21 cellular contexts compared by ENCODE assay signal in genomic region chr7:6078548-6078947, GRCh38. TPM values are rescaled to one million over a fixed set of nuclear protein-coding genes. Genes with fewer than 3 reads are reported as not detected.
"Had no signal": no experiment of that assay in that cellular context is flagged by ENCODE, and none has a peak within 500 bp of the region (broad histone marks: within the 10 kb centered on the region; RNA-seq: fewer than 3 reads in every experiment).

No MANE protein-coding gene starts in this region.

- H3K27ac Mint-ChIP-seq: activated CD4-positive, alpha-beta memory T cell treated with anti-CD3 and anti-CD28 coated beads, Interleukin-2, amount 10 ng/mL, durations not matched to agents 7 days and 5 days; activated CD8-positive, alpha-beta memory T cell treated with anti-CD3 and anti-CD28 coated beads, Interleukin-2, amount 10 ng/mL, durations not matched to agents 7 days and 5 days; activated naive CD8-positive, alpha-beta T cell treated with anti-CD3 and anti-CD28 coated beads, Interleukin-2, amount 10 ng/mL, durations not matched to agents 7 days and 5 days; activated T-helper 17 cell treated with anti-CD3 and anti-CD28 coated beads, Interleukin-2, amount 50 U/mL, for 72 hours; brain; stimulated activated naive CD8-positive, alpha-beta T cell treated with anti-CD3 and anti-CD28 coated beads, Interleukin-15, Interleukin-2, amounts not matched to agents 100 ng/mL and 50 ng/mL, for 24 hours had no signal

- H3K27ac ChIP-seq: esophagus squamous epithelium, ovary, psoas muscle, tibial nerve had no signal

- ATAC-seq: activated CD8-positive, alpha-beta memory T cell treated with anti-CD3 and anti-CD28 coated beads, Interleukin-2, amount 10 ng/mL, durations not matched to agents 7 days and 5 days; activated T-helper 17 cell treated with anti-CD3 and anti-CD28 coated beads, Interleukin-2, amount 50 U/mL, for 72 hours; effector memory CD8-positive, alpha-beta T cell; naive thymus-derived CD8-positive, alpha-beta T cell; psoas muscle; right cardiac atrium had no signal

- H3K36me3 Mint-ChIP-seq: activated CD8-positive, alpha-beta memory T cell treated with anti-CD3 and anti-CD28 coated beads, Interleukin-2, amount 10 ng/mL, durations not matched to agents 7 days and 5 days; activated naive CD8-positive, alpha-beta T cell treated with anti-CD3 and anti-CD28 coated beads, Interleukin-2, amount 10 ng/mL, durations not matched to agents 7 days and 5 days; brain; naive thymus-derived CD8-positive, alpha-beta T cell had no signal

- DNase-seq: activated CD4-positive, alpha-beta memory T cell treated with anti-CD3 and anti-CD28 coated beads, Interleukin-2, amount 10 ng/mL, durations not matched to agents 7 days and 5 days; activated CD4-positive, alpha-beta T cell treated with anti-CD3 and anti-CD28 coated beads for 48 hours; activated CD4-positive, CD25-positive, alpha-beta regulatory T cell; activated CD8-positive, alpha-beta memory T cell treated with anti-CD3 and anti-CD28 coated beads, Interleukin-2, amount 10 ng/mL, durations not matched to agents 7 days and 5 days; activated naive CD4-positive, alpha-beta T cell; activated naive CD8-positive, alpha-beta T cell treated with anti-CD3 and anti-CD28 coated beads, Interleukin-2, amount 10 ng/mL, durations not matched to agents 7 days and 5 days; caudate nucleus; effector memory CD8-positive, alpha-beta T cell; esophagus squamous epithelium; mesenchymal stem cell; ovary; psoas muscle; right cardiac atrium had no signal

- H3K27me3 ChIP-seq: esophagus squamous epithelium, ovary, tibial nerve had no signal

- H3K36me3 ChIP-seq: esophagus squamous epithelium, ovary, tibial nerve had no signal

- H3K27me3 Mint-ChIP-seq: activated CD4-positive, alpha-beta memory T cell treated with anti-CD3 and anti-CD28 coated beads, Interleukin-2, amount 10 ng/mL, durations not matched to agents 7 days and 5 days; activated CD8-positive, alpha-beta memory T cell treated with anti-CD3 and anti-CD28 coated beads, Interleukin-2, amount 10 ng/mL, durations not matched to agents 7 days and 5 days; activated T-helper 17 cell treated with anti-CD3 and anti-CD28 coated beads, Interleukin-2, amount 50 U/mL, for 72 hours; effector memory CD8-positive, alpha-beta T cell; naive thymus-derived CD8-positive, alpha-beta T cell; stimulated activated naive CD8-positive, alpha-beta T cell treated with anti-CD3 and anti-CD28 coated beads, Interleukin-15, Interleukin-2, amounts not matched to agents 100 ng/mL and 50 ng/mL, for 24 hours had no signal

- H3K4me3 ChIP-seq: esophagus squamous epithelium, ovary, psoas muscle, skin epidermis, tibial nerve had no signal

- H3K4me3 Mint-ChIP-seq: activated CD4-positive, alpha-beta memory T cell treated with anti-CD3 and anti-CD28 coated beads, Interleukin-2, amount 10 ng/mL, durations not matched to agents 7 days and 5 days; activated CD8-positive, alpha-beta memory T cell treated with anti-CD3 and anti-CD28 coated beads, Interleukin-2, amount 10 ng/mL, durations not matched to agents 7 days and 5 days; activated naive CD8-positive, alpha-beta T cell treated with anti-CD3 and anti-CD28 coated beads, Interleukin-2, amount 10 ng/mL, durations not matched to agents 7 days and 5 days; activated T-helper 17 cell treated with anti-CD3 and anti-CD28 coated beads, Interleukin-2, amount 50 U/mL, for 72 hours; brain; effector memory CD8-positive, alpha-beta T cell; naive thymus-derived CD8-positive, alpha-beta T cell; stimulated activated naive CD8-positive, alpha-beta T cell treated with anti-CD3 and anti-CD28 coated beads, Interleukin-15, Interleukin-2, amounts not matched to agents 100 ng/mL and 50 ng/mL, for 24 hours had no signal

- H3K4me1 ChIP-seq: psoas muscle had no signal

- H3K4me1 Mint-ChIP-seq: activated T-helper 17 cell treated with anti-CD3 and anti-CD28 coated beads, Interleukin-2, amount 50 U/mL, for 72 hours had no signal

- H3K9me3 ChIP-seq: esophagus squamous epithelium, ovary, psoas muscle, tibial nerve had no signal

- H3K9me3 Mint-ChIP-seq: activated CD4-positive, alpha-beta memory T cell treated with anti-CD3 and anti-CD28 coated beads, Interleukin-2, amount 10 ng/mL, durations not matched to agents 7 days and 5 days; activated naive CD8-positive, alpha-beta T cell treated with anti-CD3 and anti-CD28 coated beads, Interleukin-2, amount 10 ng/mL, durations not matched to agents 7 days and 5 days; activated T-helper 17 cell treated with anti-CD3 and anti-CD28 coated beads, Interleukin-2, amount 50 U/mL, for 72 hours; effector memory CD8-positive, alpha-beta T cell; naive thymus-derived CD8-positive, alpha-beta T cell; stimulated activated naive CD8-positive, alpha-beta T cell treated with anti-CD3 and anti-CD28 coated beads, Interleukin-15, Interleukin-2, amounts not matched to agents 100 ng/mL and 50 ng/mL, for 24 hours had no signal

RNA-seq across cellular contexts. Expression of gene ANKRD61, which starts 47.4 kb away (rescaled TPM):
- total RNA-seq: activated naive CD8-positive, alpha-beta T cell treated with anti-CD3 and anti-CD28 coated beads, Interleukin-2, amount 10 ng/mL, durations not matched to agents 7 days and 5 days; liver; mucosa of gallbladder; naive thymus-derived CD8-positive, alpha-beta T cell; right cardiac atrium had no signal
